Comparison of ENCODE assay signal across 10 cellular contexts in the genomic region with DNA sequence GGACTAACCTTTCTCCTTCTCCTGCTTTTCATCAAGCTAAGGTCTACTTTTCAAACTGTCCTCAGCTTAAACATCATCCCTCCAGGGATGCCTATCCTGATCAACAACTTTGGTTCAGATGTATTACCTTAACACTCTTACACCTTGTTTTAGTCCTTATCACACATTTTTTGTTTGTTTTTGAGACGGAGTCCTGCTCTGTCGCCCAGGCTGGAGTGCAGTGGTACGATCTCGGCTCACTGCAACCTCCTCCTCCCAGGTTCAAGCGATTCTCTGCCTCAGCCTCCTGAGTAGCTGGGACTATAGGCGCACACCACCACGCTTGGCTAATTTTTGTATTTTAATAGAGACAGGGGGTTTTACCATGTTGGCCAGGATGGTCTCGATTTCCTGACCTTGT. TPM values are rescaled to one million over a fixed set of nuclear protein-coding genes. Genes with fewer than 3 reads are reported as not detected.
A peak's percentile ranks its signal among the peaks of the same experiment; 100 is the strongest.
DNase-seq lines count a peak whose midpoint lies in the region; ATAC-seq and TF ChIP-seq lines count a peak whose summit lies in the region.
"Not testable (repeated sequence)": the region's sequence is repeated elsewhere in the genome, so short reads cannot be mapped to it uniquely, and the experiment has no call there.
"Had no signal": no experiment of that assay in that cellular context is flagged by ENCODE, and none has a peak within 500 bp of the region (broad histone marks: within the 10 kb centered on the region; RNA-seq: fewer than 3 reads in every experiment).

No MANE protein-coding gene starts in this region.

- peaks cover 17% of the 10 kb centered on the region for H3K4me1 Mint-ChIP-seq in activated T-helper 2 cell treated with anti-CD3 and anti-CD28 coated beads, Interferon-gamma antibody, Interleukin-2, Interleukin-4, amounts not matched to agents 10 μg/mL and 5 μg/mL and 100 μg/mL, durations not matched to agents 14 hours and 24 hours and 36 hours (ENCODE audit: low read depth)
- H3K4me1 Mint-ChIP-seq in naive thymus-derived CD8-positive, alpha-beta T cell = peaks cover 16 to 43% (median 33%) of the 10 kb centered on the region in 4 donors

- CTCF ChIA-PET in HEK293 (lab: Yijun Ruan, JAX) = interaction anchor here (0.9 to 2.1 kb wide), 2 partner anchors 10 to 63 kb away, joined by 3 to 7 read pairs; no protein-coding TSS in a partner anchor

- H3K79me2 ChIP-seq in hepatocyte = peaks cover 33% of the 10 kb centered on the region

- H3K27ac Mint-ChIP-seq in activated T-helper 2 cell treated with anti-CD3 and anti-CD28 coated beads, Interferon-gamma antibody, Interleukin-2, Interleukin-4, amounts not matched to agents 10 μg/mL and 5 μg/mL and 100 μg/mL, durations not matched to agents 14 hours and 24 hours and 36 hours = peak overlapping the region; percentile 5
- H3K27ac Mint-ChIP-seq in naive thymus-derived CD8-positive, alpha-beta T cell = peak overlapping the region in 7 of 10 donors; percentile 16 to 100 (median 53)

- H2AFZ ChIP-seq in hepatocyte = not testable (repeated sequence)

- H3K27me3 Mint-ChIP-seq in activated T-helper 2 cell treated with anti-CD3 and anti-CD28 coated beads, Interferon-gamma antibody, Interleukin-2, Interleukin-4, amounts not matched to agents 10 μg/mL and 5 μg/mL and 100 μg/mL, durations not matched to agents 14 hours and 24 hours and 36 hours (ENCODE audit: low read depth); naive thymus-derived CD8-positive, alpha-beta T cell: not testable (repeated sequence)

- POLR2A ChIA-PET in HEK293 (lab: Yijun Ruan, JAX) = interaction anchor here (0.6 to 2.9 kb wide), 4 partner anchors 18 to 139 kb away, joined by 3 to 14 read pairs (median 10); partner anchors contain the start of genes PI4KB and PSMD4
- POLR2A ChIA-PET in naive thymus-derived CD8-positive, alpha-beta T cell (lab: Charles Lee) = interaction anchor here (0.6 to 2.4 kb wide), 4 partner anchors 9 to 164 kb away, joined by 3 to 41 read pairs (median 5); partner anchors contain the start of genes PI4KB and TNFAIP8L2

- not testable (repeated sequence) for ATAC-seq in RWPE2 (ENCODE audit: low read depth); naive thymus-derived CD8-positive, alpha-beta T cell

- WGBS in hepatocyte (ENCODE audit: low lambda C conversion rate, missing lambda C conversion rate) = 77% methylated on average over 8 of the region's 8 CpGs
- WGBS in spleen, 5 donors = 80 to 85% (median 81%) methylated on average over 8 of the region's 8 CpGs

- peak overlapping the region; percentile 83 for H3K4me2 ChIP-seq in hepatocyte

- H3K4me3 Mint-ChIP-seq in activated T-helper 2 cell treated with anti-CD3 and anti-CD28 coated beads, Interferon-gamma antibody, Interleukin-2, Interleukin-4, amounts not matched to agents 10 μg/mL and 5 μg/mL and 100 μg/mL, durations not matched to agents 14 hours and 24 hours and 36 hours (ENCODE audit: low read depth) = peak overlapping the region; percentile 93
- peak overlapping the region; percentile 91 to 100 (median 99) for H3K4me3 Mint-ChIP-seq in naive thymus-derived CD8-positive, alpha-beta T cell

- TF ChIP-seq CTCF in AG10803 (conservative IDR thresholded peaks at IDR 0.05; ENCODE audit: low read length); HEK293 (tag by site-specific recombination; IDR thresholded peaks at IDR 0.05); RWPE2 (IDR thresholded peaks at IDR 0.05; ENCODE audit: poor library complexity, severe bottlenecking); dorsolateral prefrontal cortex (IDR thresholded peaks at IDR 0.05 in 54 of 56, conservative IDR thresholded peaks at IDR 0.05 in 2 of 56; ENCODE audit: low read depth in 1 of 56, partially characterized antibody in 56 of 56); hepatocyte (IDR thresholded peaks at IDR 0.05; ENCODE audit: poor library complexity); spleen (IDR thresholded peaks at IDR 0.05 in 8 of 11, conservative IDR thresholded peaks at IDR 0.05 in 3 of 11): not testable (repeated sequence)

- H3K36me3 Mint-ChIP-seq in activated T-helper 2 cell treated with anti-CD3 and anti-CD28 coated beads, Interferon-gamma antibody, Interleukin-2, Interleukin-4, amounts not matched to agents 10 μg/mL and 5 μg/mL and 100 μg/mL, durations not matched to agents 14 hours and 24 hours and 36 hours (ENCODE audit: low read depth) = peaks cover 24% of the 10 kb centered on the region
- H3K36me3 Mint-ChIP-seq in naive thymus-derived CD8-positive, alpha-beta T cell = peaks cover 0 to 25% (median 3%) of the 10 kb centered on the region in 3 donors

- H3K4me3 ChIP-seq in AG10803 (ENCODE audit: low read length) (peak overlapping the region; percentile 87), HEK293 (ENCODE audit: low read depth, low read length) (peak overlapping the region; percentile 79), RWPE2 (ENCODE audit: severe bottlenecking) (peak overlapping the region; percentile 97), dorsolateral prefrontal cortex (peak overlapping the region in 54 of 59 donors; percentile 70 to 96 (median 87)), hepatocyte (peak overlapping the region; percentile 91), spleen (peak overlapping the region in 7 of 8 donors; percentile 71 to 95 (median 77))

- H3K27ac ChIP-seq in HEK293 (ENCODE audit: extremely low read depth, low read depth, low read length) = not testable (repeated sequence)
- H3K27ac ChIP-seq in RWPE2 (ENCODE audit: poor library complexity, severe bottlenecking) (peak overlapping the region; percentile 69), dorsolateral prefrontal cortex (peak overlapping the region in 2 of 59 donors; percentile 83 to 88), hepatocyte (peak overlapping the region; percentile 97), spleen (peak overlapping the region in 2 of 8 donors; percentile 91)

- DNase-seq in AG10803 (ENCODE audit: low read depth); RWPE2 (ENCODE audit: low spot score); activated T-helper 2 cell treated with anti-CD3 and anti-CD28 coated beads, Interferon-gamma antibody, Interleukin-2, Interleukin-4, amounts not matched to agents 10 μg/mL and 5 μg/mL and 100 μg/mL, durations not matched to agents 14 hours and 24 hours and 36 hours (ENCODE audit: low spot score); dorsolateral prefrontal cortex; hepatocyte (ENCODE audit: low spot score); naive thymus-derived CD8-positive, alpha-beta T cell; spleen: not testable (repeated sequence)

- H3K9me3 Mint-ChIP-seq in activated T-helper 2 cell treated with anti-CD3 and anti-CD28 coated beads, Interferon-gamma antibody, Interleukin-2, Interleukin-4, amounts not matched to agents 10 μg/mL and 5 μg/mL and 100 μg/mL, durations not matched to agents 14 hours and 24 hours and 36 hours; naive thymus-derived CD8-positive, alpha-beta T cell: not testable (repeated sequence)

- H3K9me2 ChIP-seq in hepatocyte (replicated peaks; ENCODE audit: insufficient read depth) = not testable (repeated sequence)

- not testable (repeated sequence) for H3K4me1 ChIP-seq in HEK293 (ENCODE audit: control insufficient read depth, insufficient read depth, low read length); RWPE2 (ENCODE audit: insufficient read depth, poor library complexity, severe bottlenecking)
- H3K4me1 ChIP-seq in hepatocyte (ENCODE audit: insufficient read depth) = peaks cover 11% of the 10 kb centered on the region
- peaks cover 16 to 42% (median 28%) of the 10 kb centered on the region in 6 donors for H3K4me1 ChIP-seq in spleen

- H3K36me3 ChIP-seq in HEK293 (ENCODE audit: control insufficient read depth in 2 of 2, insufficient read depth in 1 of 2, low read length in 2 of 2) = peaks cover 19 to 33% of the 10 kb centered on the region in 2 experiments
- peaks cover 33% of the 10 kb centered on the region for H3K36me3 ChIP-seq in RWPE2 (ENCODE audit: low read depth)
- not testable (repeated sequence) for H3K36me3 ChIP-seq in hepatocyte (replicated peaks; ENCODE audit: insufficient read depth, low read depth)
- H3K36me3 ChIP-seq in spleen = peaks cover 0 to 33% (median 22%) of the 10 kb centered on the region in 6 donors

- intact Hi-C loops in activated T-helper 2 cell treated with anti-CD3 and anti-CD28 coated beads, Interferon-gamma antibody, Interleukin-2, Interleukin-4, amounts not matched to agents 10 μg/mL and 5 μg/mL and 100 μg/mL, durations not matched to agents 14 hours and 24 hours and 36 hours (cut with micrococcal nuclease); dorsolateral prefrontal cortex (cut with DNase I); spleen (cut with DNase I; ENCODE audit: low total_unique reads): not testable (repeated sequence)

- H3K9me3 ChIP-seq in HEK293 (ENCODE audit: control insufficient read depth, insufficient read depth, low read depth, low read length); RWPE2 (ENCODE audit: severe bottlenecking); hepatocyte (ENCODE audit: low read depth); spleen: not testable (repeated sequence)

- H4K20me1 ChIP-seq in hepatocyte (ENCODE audit: insufficient read depth, poor library complexity, severe bottlenecking) = not testable (repeated sequence)

- TF ChIP-seq POLR2A in spleen (IDR thresholded peaks at IDR 0.05) = not testable (repeated sequence)

- H3K27me3 ChIP-seq in RWPE2 (ENCODE audit: insufficient read depth, poor library complexity, severe bottlenecking); dorsolateral prefrontal cortex; hepatocyte; spleen (replicated peaks in 1 of 7): not testable (repeated sequence)

RNA-seq across cellular contexts. Expression of gene VPS72, which starts 1.3 kb away (rescaled TPM):
- total RNA-seq in activated T-helper 2 cell treated with anti-CD3 and anti-CD28 coated beads, Interferon-gamma antibody, Interleukin-2, Interleukin-4, amounts not matched to agents 10 μg/mL and 5 μg/mL and 100 μg/mL, durations not matched to agents 14 hours and 24 hours and 36 hours = 80.7 and 84.5 TPM in 2 replicates
- total RNA-seq in dorsolateral prefrontal cortex (10 to 100 TPM; 29.6 to 76.5 (median 50.5) TPM), hepatocyte (46.0 and 48.1 TPM in 2 replicates), spleen (10 to 100 TPM; 23.1 to 37.7 (median 31.5) TPM)
- polyA plus RNA-seq in hepatocyte (52.2 and 53.1 TPM in 2 replicates), spleen (10 to 100 TPM; 24.9 to 43.1 (median 31.0) TPM)
- total RNA-seq in naive thymus-derived CD8-positive, alpha-beta T cell = 10 to 100 TPM; 58.3 to 68.9 TPM
- polyA plus RNA-seq in naive thymus-derived CD8-positive, alpha-beta T cell = 10 to 100 TPM; 69.7 to 79.1 (median 70.9) TPM

RNA-seq across cellular contexts. Expression of gene PIP5K1A, which starts 9.7 kb away (rescaled TPM):
- 82.2 and 83.9 TPM in 2 replicates for total RNA-seq in activated T-helper 2 cell treated with anti-CD3 and anti-CD28 coated beads, Interferon-gamma antibody, Interleukin-2, Interleukin-4, amounts not matched to agents 10 μg/mL and 5 μg/mL and 100 μg/mL, durations not matched to agents 14 hours and 24 hours and 36 hours
- total RNA-seq in dorsolateral prefrontal cortex (10 to 100 TPM; 43.8 to 76.6 (median 61.3) TPM), hepatocyte (36.0 and 45.7 TPM in 2 replicates), spleen (10 to 100 TPM; 48.0 to 83.6 (median 60.6) TPM)
- polyA plus RNA-seq in hepatocyte (17.3 and 27.0 TPM in 2 replicates), spleen (10 to 100 TPM; 12.8 to 23.7 (median 16.5) TPM)
- total RNA-seq in naive thymus-derived CD8-positive, alpha-beta T cell = 10 to 100 TPM; 52.5 to 55.8 TPM
- 10 to 100 TPM in 2 of 3 donors, 1 to 10 TPM in 1; 8.5 to 11.0 (median 10.9) TPM for polyA plus RNA-seq in naive thymus-derived CD8-positive, alpha-beta T cell

RNA-seq across cellular contexts. Expression of gene TMOD4, which starts 12.9 kb away (rescaled TPM):
- 1.0 TPM in 1 of 2 replicates, not detected in the other for total RNA-seq in activated T-helper 2 cell treated with anti-CD3 and anti-CD28 coated beads, Interferon-gamma antibody, Interleukin-2, Interleukin-4, amounts not matched to agents 10 μg/mL and 5 μg/mL and 100 μg/mL, durations not matched to agents 14 hours and 24 hours and 36 hours
- total RNA-seq in dorsolateral prefrontal cortex (1 to 10 TPM in 27 of 120 experiments, under 1 TPM in 7, not detected in 86; 0.60 to 2.8 (median 1.3) TPM), hepatocyte (not detected in 2 replicates), spleen (1 to 10 TPM in 1 of 7 donors, under 1 TPM in 3, not detected in 3; 0.60 to 2.0 (median 0.86) TPM)
- polyA plus RNA-seq in hepatocyte (0.44 TPM in 1 of 2 replicates, not detected in the other), spleen (under 1 TPM; 0.44 to 0.99 (median 0.76) TPM)
- 1 to 10 TPM; 2.0 to 4.6 TPM for total RNA-seq in naive thymus-derived CD8-positive, alpha-beta T cell
- polyA plus RNA-seq in naive thymus-derived CD8-positive, alpha-beta T cell = under 1 TPM in 2 of 3 donors, not detected in 1; 0.50 to 0.59 TPM
- total RNA-seq: G401, right atrium auricular region had no signal

RNA-seq across cellular contexts. Expression of gene SCNM1, which starts 22.7 kb away (rescaled TPM):
- total RNA-seq in activated T-helper 2 cell treated with anti-CD3 and anti-CD28 coated beads, Interferon-gamma antibody, Interleukin-2, Interleukin-4, amounts not matched to agents 10 μg/mL and 5 μg/mL and 100 μg/mL, durations not matched to agents 14 hours and 24 hours and 36 hours = 82.4 and 89.1 TPM in 2 replicates
- 10 to 100 TPM; 20.8 to 38.5 (median 28.7) TPM for total RNA-seq in dorsolateral prefrontal cortex
- 21.5 and 26.4 TPM in 2 replicates for total RNA-seq in hepatocyte
- polyA plus RNA-seq in hepatocyte = 55.4 and 57.5 TPM in 2 replicates
- 10 to 100 TPM; 57.8 to 65.2 TPM for total RNA-seq in naive thymus-derived CD8-positive, alpha-beta T cell
- polyA plus RNA-seq in naive thymus-derived CD8-positive, alpha-beta T cell = 10 to 100 TPM; 53.7 to 74.2 (median 63.5) TPM
- total RNA-seq in spleen = 10 to 100 TPM; 36.2 to 63.5 (median 41.5) TPM
- polyA plus RNA-seq in spleen = 10 to 100 TPM; 64.9 to 96.2 (median 74.6) TPM

RNA-seq across cellular contexts. Expression of gene LYSMD1, which starts 23.0 kb away (rescaled TPM):
- total RNA-seq in activated T-helper 2 cell treated with anti-CD3 and anti-CD28 coated beads, Interferon-gamma antibody, Interleukin-2, Interleukin-4, amounts not matched to agents 10 μg/mL and 5 μg/mL and 100 μg/mL, durations not matched to agents 14 hours and 24 hours and 36 hours = 3.6 and 4.9 TPM in 2 replicates
- total RNA-seq in dorsolateral prefrontal cortex = 10 to 100 TPM; 11.8 to 24.4 (median 17.1) TPM
- total RNA-seq in hepatocyte = 13.0 and 16.2 TPM in 2 replicates
- 1.0 and 2.5 TPM in 2 replicates for polyA plus RNA-seq in hepatocyte
- 1 to 10 TPM; 2.5 to 4.5 TPM for total RNA-seq in naive thymus-derived CD8-positive, alpha-beta T cell
- polyA plus RNA-seq in naive thymus-derived CD8-positive, alpha-beta T cell = under 1 TPM in 2 of 3 donors, not detected in 1; 0.23 to 0.30 TPM
- total RNA-seq in spleen = 10 to 100 TPM in 1 of 7 donors, 1 to 10 TPM in 6; 3.7 to 10.0 (median 4.6) TPM
- polyA plus RNA-seq in spleen = 1 to 10 TPM; 2.5 to 4.8 (median 2.8) TPM
